16 cellular contexts compared by ENCODE assay signal in genomic region chr12:20439634-20440033, GRCh38.
DNase-seq lines count a peak whose midpoint lies in the region; ATAC-seq and TF ChIP-seq lines count a peak whose summit lies in the region.
"Had no signal": no experiment of that assay in that cellular context is flagged by ENCODE, and none has a peak within 500 bp of the region (broad histone marks: within the 10 kb centered on the region; RNA-seq: fewer than 3 reads in every experiment).

No MANE protein-coding gene starts in this region.

- in situ Hi-C loops in transverse colon (cut with MboI; ENCODE audit: low pct_ligation_motif_present in 1 of 4, low pct_unique_long_range_greater_than_20kb in 1 of 4, low sequenced_read_pairs in 3 of 4) = no loop called here

- H3K27me3 Mint-ChIP-seq in T-helper 17 cell = peaks cover 9% of the 10 kb centered on the region

- H3K27ac ChIP-seq in ascending aorta (peak overlapping the region; percentile 7 to 35), left lung (no peak overlapping the region), transverse colon (peak overlapping the region in 3 of 4 donors; percentile 2 to 33 (median 3))
- H3K27ac ChIP-seq: A549 had no signal

- 46 to 76% methylated on average over 1 of the region's 1 CpG for WGBS in transverse colon (ENCODE audit: low coverage in 1 of 2), 2 donors

- H3K4me3 Mint-ChIP-seq in T-helper 17 cell = no peak overlapping the region

- H3K27ac Mint-ChIP-seq in T-helper 17 cell = no peak overlapping the region

- H3K27me3 ChIP-seq in ascending aorta (no peaks in the 10 kb centered on the region), left lung (no peaks in the 10 kb centered on the region), transverse colon (no peaks in the 10 kb centered on the region)

- intact Hi-C loops in ascending aorta (cut with DNase I) (loop anchor here (10.0 kb wide), 1 partner anchor 55 kb away; no protein-coding TSS in a partner anchor), left lung (cut with DNase I) (no loop called here), transverse colon (cut with DNase I; ENCODE audit: low total_unique reads) (no loop called here)

- H3K9me3 ChIP-seq in ascending aorta (no peaks in the 10 kb centered on the region), left lung (no peaks in the 10 kb centered on the region), transverse colon (no peaks in the 10 kb centered on the region), T-helper 17 cell (ENCODE audit: control insufficient read depth, low read length, poor library complexity, severe bottlenecking) (no peaks in the 10 kb centered on the region)
- H3K9me3 ChIP-seq: A549, HAP-1 had no signal

- TF ChIP-seq CTCF in ascending aorta (IDR thresholded peaks at IDR 0.05) (no peak), fibroblast of pulmonary artery (IDR thresholded peaks at IDR 0.05; ENCODE audit: low read length, missing control alignments) (no peak), left lung (IDR thresholded peaks at IDR 0.05) (no peak), transverse colon (IDR thresholded peaks at IDR 0.05) (no peak)

- TF ChIP-seq EP300 in transverse colon (IDR thresholded peaks at IDR 0.05; ENCODE audit: low read depth) = no peak

- DNase-seq in ascending aorta (ENCODE audit: low spot score in 2 of 2) = no peak
- peak; percentile 56 for DNase-seq in fibroblast of pulmonary artery (ENCODE audit: low read depth)
- DNase-seq in left lung = no peak
- no peak for DNase-seq in transverse colon
- DNase-seq in ureter (ENCODE audit: low spot score) = no peak
- DNase-seq in activated CD4-positive, alpha-beta T cell treated with anti-CD3 and anti-CD28 coated beads, Interleukin-2, amount 50 U/mL, for 1 hour = no peak
- no peak for DNase-seq in T-helper 17 cell
- DNase-seq in globus pallidus (ENCODE audit: low spot score) = no peak
- DNase-seq: C1 segment of cervical spinal cord; DMS79 treated with DMSO at 0.1 percent for 48 hours; NCI-H187 treated with DMSO at 0.1 percent for 48 hours; NCI-H526 treated with DMSO at 0.1 percent for 48 hours; NK-92 treated with Interleukin-12 subunit alpha and Interleukin-12 subunit beta, amount 100 ng/mL, for 24 hours; OCI-M1 had no signal

- H3K4me1 ChIP-seq in ascending aorta = peaks cover 10 to 54% of the 10 kb centered on the region in 2 donors
- no peaks in the 10 kb centered on the region for H3K4me1 ChIP-seq in left lung
- H3K4me1 ChIP-seq in transverse colon = peaks cover 0 to 53% (median 28%) of the 10 kb centered on the region in 4 donors
- H3K4me1 ChIP-seq: HAP-1 had no signal

- no peaks in the 10 kb centered on the region for H3K36me3 Mint-ChIP-seq in T-helper 17 cell (ENCODE audit: low read depth)

- ATAC-seq in left lung (peak; percentile 33), T-helper 17 cell (no peak)
- ATAC-seq: A549 had no signal

- no peak for TF ChIP-seq POLR2A in transverse colon (IDR thresholded peaks at IDR 0.05)

- no peaks in the 10 kb centered on the region for H3K4me1 Mint-ChIP-seq in T-helper 17 cell

- no peak overlapping the region for H3K4me3 ChIP-seq in ascending aorta
- H3K4me3 ChIP-seq in fibroblast of pulmonary artery (replicated peaks; ENCODE audit: low read depth, low read length) = no peak overlapping the region
- no peak overlapping the region for H3K4me3 ChIP-seq in left lung
- no peak overlapping the region for H3K4me3 ChIP-seq in transverse colon
- H3K4me3 ChIP-seq: A549, HAP-1 had no signal

- H3K36me3 ChIP-seq in ascending aorta (no peaks in the 10 kb centered on the region), left lung (no peaks in the 10 kb centered on the region), transverse colon (no peaks in the 10 kb centered on the region)
- H3K36me3 ChIP-seq: HAP-1 had no signal

Comparison
In these comparisons a context has a peak if more than half of its experiments do, and no peak if none do; other contexts are left out.
1. H3K27ac ChIP-seq: peak in ascending aorta (2 of 2) and transverse colon (3 of 4); none in left lung (0 of 2).